In genomic region chr10:114801411-114801813, GRCh38 we compare ENCODE assay signal across 10 cellular contexts. TPM values are rescaled to one million over a fixed set of nuclear protein-coding genes. Genes with fewer than 3 reads are reported as not detected.
DNase-seq lines count a peak whose midpoint lies in the region; ATAC-seq and TF ChIP-seq lines count a peak whose summit lies in the region.
"Had no signal": no experiment of that assay in that cellular context is flagged by ENCODE, and none has a peak within 500 bp of the region (broad histone marks: within the 10 kb centered on the region; RNA-seq: fewer than 3 reads in every experiment).

No MANE protein-coding gene starts in this region.

- DNase-seq in Right ventricle myocardium inferior (ENCODE audit: missing footprints) (no peak), cardiac septum (ENCODE audit: low spot score) (no peak), T-helper 17 cell (no peak), NCI-H2227 treated with DMSO at 0.1 percent for 48 hours (lab: John Stamatoyannopoulos, UW) (no peak), left lung (no peak), putamen (ENCODE audit: low spot score) (no peak)
- DNase-seq: AML-193; stimulated activated CD4-positive, alpha-beta T cell treated with anti-CD3 and anti-CD28 coated beads, Interleukin-4, amount 100 ng/mL, for 24 hours had no signal

- H3K4me1 Mint-ChIP-seq in T-helper 17 cell: peaks cover 14% of the 10 kb centered on the region

- peak overlapping the region; percentile 85 for H3K27ac Mint-ChIP-seq in T-helper 17 cell

- no peaks in the 10 kb centered on the region for H3K27me3 Mint-ChIP-seq in T-helper 17 cell

- no peaks in the 10 kb centered on the region for H3K27me3 ChIP-seq in left lung

- no peak overlapping the region for H3K27ac ChIP-seq in left lung

- peaks cover 8% of the 10 kb centered on the region for H3K36me3 Mint-ChIP-seq in T-helper 17 cell (ENCODE audit: low read depth)

- H3K9me3 ChIP-seq in T-helper 17 cell (ENCODE audit: control insufficient read depth, low read length, poor library complexity, severe bottlenecking) (no peaks in the 10 kb centered on the region), left lung (no peaks in the 10 kb centered on the region)

- no peak overlapping the region for H3K4me3 ChIP-seq in left lung

- ATAC-seq in Right ventricle myocardium inferior: peak; percentile 85
- ATAC-seq in HG02885 (IDR thresholded peaks at IDR 0.05; ENCODE audit: poor library complexity, unreplicated experiment): peak; percentile 84
- peak; percentile 87 for ATAC-seq in T-helper 17 cell
- ATAC-seq in HG02571 (IDR thresholded peaks at IDR 0.05; ENCODE audit: unreplicated experiment): no peak
- no peak for ATAC-seq in left lung

- no peaks in the 10 kb centered on the region for H3K36me3 ChIP-seq in left lung

- intact Hi-C loops in Right ventricle myocardium inferior (cut with DNase I): no loop called here
- intact Hi-C loops in cardiac septum (cut with DNase I): no loop called here
- intact Hi-C loops in left lung (cut with DNase I): no loop called here

- H3K4me3 Mint-ChIP-seq in T-helper 17 cell: peak overlapping the region; percentile 57

- H3K4me1 ChIP-seq in left lung: no peaks in the 10 kb centered on the region

- TF ChIP-seq CTCF in left lung (IDR thresholded peaks at IDR 0.05): no peak

RNA-seq across cellular contexts. Expression of gene FHIP2A, which starts 20.2 kb away (rescaled TPM):
- total RNA-seq in Right ventricle myocardium inferior (25.2 TPM), cardiac septum (26.5 TPM), T-helper 17 cell (10 to 100 TPM; 35.4 to 65.3 TPM), left lung (10 to 100 TPM; 27.7 to 29.4 TPM)

Comparison
In these comparisons a context has a peak if more than half of its experiments do, and no peak if none do; other contexts are left out.
1. ATAC-seq: peak in Right ventricle myocardium inferior (single experiment), HG02885 (single experiment) and T-helper 17 cell (single experiment); none in HG02571 (single experiment) and left lung (single experiment).